1 cellular context compared by ENCODE assay signal in the genomic region with DNA sequence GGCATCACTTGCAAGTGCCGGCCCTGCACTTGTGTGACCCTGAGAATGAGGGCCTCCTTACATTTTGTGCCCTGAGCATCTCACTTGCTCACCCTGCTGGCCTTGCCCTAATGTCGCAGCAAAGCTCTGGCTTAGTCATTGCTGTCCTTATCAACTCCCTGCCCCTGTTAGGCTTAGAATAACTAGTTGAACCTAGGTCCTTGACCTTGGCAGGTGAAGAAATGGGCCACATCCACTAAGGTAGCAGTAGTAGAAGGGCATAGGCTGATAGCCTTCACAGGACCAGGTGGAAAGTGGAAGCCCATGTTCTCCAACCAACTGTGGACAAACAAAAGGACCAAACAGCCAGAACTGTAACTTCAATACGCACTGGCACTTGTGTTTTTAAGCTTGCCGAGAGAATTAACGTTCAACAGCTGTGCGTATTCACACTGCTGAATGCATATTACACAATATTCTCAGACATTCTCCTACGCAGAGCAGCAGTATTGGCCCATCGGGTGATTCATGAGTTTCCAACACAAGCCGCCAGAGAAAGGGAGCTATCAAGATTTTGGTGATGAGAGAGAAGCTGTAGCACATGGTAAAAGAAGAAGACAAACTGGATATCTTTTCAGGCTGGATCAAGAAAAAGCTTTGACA.
TF ChIP-seq lines count a peak whose summit lies in the region.

No MANE protein-coding gene starts in this region.

TF ChIP-seq in K562, 482 proteins besides CTCF, POLR2A, EP300 and RAD21 (continued from another document and continues in another):
- TF ChIP-seq, protein P1, sequence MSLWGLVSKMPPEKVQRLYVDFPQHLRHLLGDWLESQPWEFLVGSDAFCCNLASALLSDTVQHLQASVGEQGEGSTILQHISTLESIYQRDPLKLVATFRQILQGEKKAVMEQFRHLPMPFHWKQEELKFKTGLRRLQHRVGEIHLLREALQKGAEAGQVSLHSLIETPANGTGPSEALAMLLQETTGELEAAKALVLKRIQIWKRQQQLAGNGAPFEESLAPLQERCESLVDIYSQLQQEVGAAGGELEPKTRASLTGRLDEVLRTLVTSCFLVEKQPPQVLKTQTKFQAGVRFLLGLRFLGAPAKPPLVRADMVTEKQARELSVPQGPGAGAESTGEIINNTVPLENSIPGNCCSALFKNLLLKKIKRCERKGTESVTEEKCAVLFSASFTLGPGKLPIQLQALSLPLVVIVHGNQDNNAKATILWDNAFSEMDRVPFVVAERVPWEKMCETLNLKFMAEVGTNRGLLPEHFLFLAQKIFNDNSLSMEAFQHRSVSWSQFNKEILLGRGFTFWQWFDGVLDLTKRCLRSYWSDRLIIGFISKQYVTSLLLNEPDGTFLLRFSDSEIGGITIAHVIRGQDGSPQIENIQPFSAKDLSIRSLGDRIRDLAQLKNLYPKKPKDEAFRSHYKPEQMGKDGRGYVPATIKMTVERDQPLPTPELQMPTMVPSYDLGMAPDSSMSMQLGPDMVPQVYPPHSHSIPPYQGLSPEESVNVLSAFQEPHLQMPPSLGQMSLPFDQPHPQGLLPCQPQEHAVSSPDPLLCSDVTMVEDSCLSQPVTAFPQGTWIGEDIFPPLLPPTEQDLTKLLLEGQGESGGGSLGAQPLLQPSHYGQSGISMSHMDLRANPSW (CRISPR knock-in tag; IDR thresholded peaks at IDR 0.05), result no peak
- TF ChIP-seq ZNF184 (CRISPR knock-in tag; IDR thresholded peaks at IDR 0.05) (no peak), ZNF165 (CRISPR knock-in tag; IDR thresholded peaks at IDR 0.05; ENCODE audit: borderline replicate concordance) (no peak), ZNF133 (CRISPR knock-in tag; IDR thresholded peaks at IDR 0.05) (no peak), TBP (optimal IDR thresholded peaks at IDR 0.05; ENCODE audit: low read depth, low read length) (peak; percentile 35), ADNP (tag; IDR thresholded peaks at IDR 0.05) (no peak), CBX8 (IDR thresholded peaks at IDR 0.05; ENCODE audit: borderline replicate concordance, extremely low read depth, low read depth, low read length, poor library complexity, severe bottlenecking) (no peak), ZNF561 (CRISPR knock-in tag; conservative IDR thresholded peaks at IDR 0.05) (no peak), PRPF4 (IDR thresholded peaks at IDR 0.05; ENCODE audit: insufficient read depth, low read depth, low read length, poor library complexity, severe bottlenecking) (no peak), KHSRP (IDR thresholded peaks at IDR 0.05) (no peak), HSF4 (CRISPR knock-in tag; IDR thresholded peaks at IDR 0.05; ENCODE audit: borderline replicate concordance) (no peak), IRF2 (CRISPR knock-in tag; IDR thresholded peaks at IDR 0.05) (no peak), SMAD3 (CRISPR knock-in tag; conservative IDR thresholded peaks at IDR 0.05) (no peak), RCOR1 (IDR thresholded peaks at IDR 0.05; ENCODE audit: borderline replicate concordance in 1 of 2, low read depth in 2 of 2, low read length in 2 of 2) (peak in 1 of 2 experiments; percentile 84; a peak in 2 of 4 replicates), MBD2 (IDR thresholded peaks at IDR 0.05; ENCODE audit: borderline replicate concordance, low read depth) (no peak), ZNF584 (CRISPR knock-in tag; IDR thresholded peaks at IDR 0.05; ENCODE audit: low read depth) (no peak), CBFA2T2 (conservative IDR thresholded peaks at IDR 0.05) (peak; percentile 2; the same call in 1 of the 2 replicates), ELF2 (CRISPR knock-in tag; IDR thresholded peaks at IDR 0.05) (no peak), XRCC3 (IDR thresholded peaks at IDR 0.05) (no peak)
- TF ChIP-seq, protein P2, sequence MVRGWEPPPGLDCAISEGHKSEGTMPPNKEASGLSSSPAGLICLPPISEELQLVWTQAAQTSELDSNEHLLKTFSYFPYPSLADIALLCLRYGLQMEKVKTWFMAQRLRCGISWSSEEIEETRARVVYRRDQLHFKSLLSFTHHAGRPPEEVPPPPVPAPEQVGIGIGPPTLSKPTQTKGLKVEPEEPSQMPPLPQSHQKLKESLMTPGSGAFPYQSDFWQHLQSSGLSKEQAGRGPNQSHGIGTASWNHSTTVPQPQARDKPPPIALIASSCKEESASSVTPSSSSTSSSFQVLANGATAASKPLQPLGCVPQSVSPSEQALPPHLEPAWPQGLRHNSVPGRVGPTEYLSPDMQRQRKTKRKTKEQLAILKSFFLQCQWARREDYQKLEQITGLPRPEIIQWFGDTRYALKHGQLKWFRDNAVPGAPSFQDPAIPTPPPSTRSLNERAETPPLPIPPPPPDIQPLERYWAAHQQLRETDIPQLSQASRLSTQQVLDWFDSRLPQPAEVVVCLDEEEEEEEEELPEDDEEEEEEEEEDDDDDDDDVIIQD (CRISPR knock-in tag; IDR thresholded peaks at IDR 0.05), result no peak
- TF ChIP-seq, protein P3, sequence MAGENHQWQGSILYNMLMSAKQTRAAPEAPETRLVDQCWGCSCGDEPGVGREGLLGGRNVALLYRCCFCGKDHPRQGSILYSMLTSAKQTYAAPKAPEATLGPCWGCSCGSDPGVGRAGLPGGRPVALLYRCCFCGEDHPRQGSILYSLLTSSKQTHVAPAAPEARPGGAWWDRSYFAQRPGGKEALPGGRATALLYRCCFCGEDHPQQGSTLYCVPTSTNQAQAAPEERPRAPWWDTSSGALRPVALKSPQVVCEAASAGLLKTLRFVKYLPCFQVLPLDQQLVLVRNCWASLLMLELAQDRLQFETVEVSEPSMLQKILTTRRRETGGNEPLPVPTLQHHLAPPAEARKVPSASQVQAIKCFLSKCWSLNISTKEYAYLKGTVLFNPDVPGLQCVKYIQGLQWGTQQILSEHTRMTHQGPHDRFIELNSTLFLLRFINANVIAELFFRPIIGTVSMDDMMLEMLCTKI (IDR thresholded peaks at IDR 0.05; ENCODE audit: partially characterized antibody), result no peak
- TF ChIP-seq, protein P4, sequence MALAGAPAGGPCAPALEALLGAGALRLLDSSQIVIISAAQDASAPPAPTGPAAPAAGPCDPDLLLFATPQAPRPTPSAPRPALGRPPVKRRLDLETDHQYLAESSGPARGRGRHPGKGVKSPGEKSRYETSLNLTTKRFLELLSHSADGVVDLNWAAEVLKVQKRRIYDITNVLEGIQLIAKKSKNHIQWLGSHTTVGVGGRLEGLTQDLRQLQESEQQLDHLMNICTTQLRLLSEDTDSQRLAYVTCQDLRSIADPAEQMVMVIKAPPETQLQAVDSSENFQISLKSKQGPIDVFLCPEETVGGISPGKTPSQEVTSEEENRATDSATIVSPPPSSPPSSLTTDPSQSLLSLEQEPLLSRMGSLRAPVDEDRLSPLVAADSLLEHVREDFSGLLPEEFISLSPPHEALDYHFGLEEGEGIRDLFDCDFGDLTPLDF (CRISPR knock-in tag; IDR thresholded peaks at IDR 0.05), result no peak
- TF ChIP-seq, protein P5, sequence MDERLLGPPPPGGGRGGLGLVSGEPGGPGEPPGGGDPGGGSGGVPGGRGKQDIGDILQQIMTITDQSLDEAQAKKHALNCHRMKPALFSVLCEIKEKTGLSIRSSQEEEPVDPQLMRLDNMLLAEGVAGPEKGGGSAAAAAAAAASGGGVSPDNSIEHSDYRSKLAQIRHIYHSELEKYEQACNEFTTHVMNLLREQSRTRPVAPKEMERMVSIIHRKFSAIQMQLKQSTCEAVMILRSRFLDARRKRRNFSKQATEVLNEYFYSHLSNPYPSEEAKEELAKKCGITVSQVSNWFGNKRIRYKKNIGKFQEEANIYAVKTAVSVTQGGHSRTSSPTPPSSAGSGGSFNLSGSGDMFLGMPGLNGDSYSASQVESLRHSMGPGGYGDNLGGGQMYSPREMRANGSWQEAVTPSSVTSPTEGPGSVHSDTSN (CRISPR knock-in tag; IDR thresholded peaks at IDR 0.05; ENCODE audit: low read depth), result no peak
- TF ChIP-seq, protein P5 (tag; conservative IDR thresholded peaks at IDR 0.05; ENCODE audit: low read depth), result peak; percentile 95
- TF ChIP-seq, protein P6, sequence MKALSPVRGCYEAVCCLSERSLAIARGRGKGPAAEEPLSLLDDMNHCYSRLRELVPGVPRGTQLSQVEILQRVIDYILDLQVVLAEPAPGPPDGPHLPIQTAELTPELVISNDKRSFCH (CRISPR knock-in tag; IDR thresholded peaks at IDR 0.05), result no peak
- TF ChIP-seq, protein P6 (tag; IDR thresholded peaks at IDR 0.05), result 0 out of 2 replicates have a peak, but pooled peaks have one; percentile 71
- TF ChIP-seq, protein P7, sequence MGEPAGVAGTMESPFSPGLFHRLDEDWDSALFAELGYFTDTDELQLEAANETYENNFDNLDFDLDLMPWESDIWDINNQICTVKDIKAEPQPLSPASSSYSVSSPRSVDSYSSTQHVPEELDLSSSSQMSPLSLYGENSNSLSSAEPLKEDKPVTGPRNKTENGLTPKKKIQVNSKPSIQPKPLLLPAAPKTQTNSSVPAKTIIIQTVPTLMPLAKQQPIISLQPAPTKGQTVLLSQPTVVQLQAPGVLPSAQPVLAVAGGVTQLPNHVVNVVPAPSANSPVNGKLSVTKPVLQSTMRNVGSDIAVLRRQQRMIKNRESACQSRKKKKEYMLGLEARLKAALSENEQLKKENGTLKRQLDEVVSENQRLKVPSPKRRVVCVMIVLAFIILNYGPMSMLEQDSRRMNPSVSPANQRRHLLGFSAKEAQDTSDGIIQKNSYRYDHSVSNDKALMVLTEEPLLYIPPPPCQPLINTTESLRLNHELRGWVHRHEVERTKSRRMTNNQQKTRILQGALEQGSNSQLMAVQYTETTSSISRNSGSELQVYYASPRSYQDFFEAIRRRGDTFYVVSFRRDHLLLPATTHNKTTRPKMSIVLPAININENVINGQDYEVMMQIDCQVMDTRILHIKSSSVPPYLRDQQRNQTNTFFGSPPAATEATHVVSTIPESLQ (CRISPR knock-in tag; IDR thresholded peaks at IDR 0.05), result no peak
- TF ChIP-seq, protein P8, sequence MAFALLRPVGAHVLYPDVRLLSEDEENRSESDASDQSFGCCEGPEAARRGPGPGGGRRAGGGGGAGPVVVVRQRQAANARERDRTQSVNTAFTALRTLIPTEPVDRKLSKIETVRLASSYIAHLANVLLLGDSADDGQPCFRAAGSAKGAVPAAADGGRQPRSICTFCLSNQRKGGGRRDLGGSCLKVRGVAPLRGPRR (CRISPR knock-in tag; IDR thresholded peaks at IDR 0.05), result no peak
- TF ChIP-seq, protein P9, sequence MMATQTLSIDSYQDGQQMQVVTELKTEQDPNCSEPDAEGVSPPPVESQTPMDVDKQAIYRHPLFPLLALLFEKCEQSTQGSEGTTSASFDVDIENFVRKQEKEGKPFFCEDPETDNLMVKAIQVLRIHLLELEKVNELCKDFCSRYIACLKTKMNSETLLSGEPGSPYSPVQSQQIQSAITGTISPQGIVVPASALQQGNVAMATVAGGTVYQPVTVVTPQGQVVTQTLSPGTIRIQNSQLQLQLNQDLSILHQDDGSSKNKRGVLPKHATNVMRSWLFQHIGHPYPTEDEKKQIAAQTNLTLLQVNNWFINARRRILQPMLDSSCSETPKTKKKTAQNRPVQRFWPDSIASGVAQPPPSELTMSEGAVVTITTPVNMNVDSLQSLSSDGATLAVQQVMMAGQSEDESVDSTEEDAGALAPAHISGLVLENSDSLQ (IDR thresholded peaks at IDR 0.05), result peak; percentile 73
- TF ChIP-seq, protein P10, sequence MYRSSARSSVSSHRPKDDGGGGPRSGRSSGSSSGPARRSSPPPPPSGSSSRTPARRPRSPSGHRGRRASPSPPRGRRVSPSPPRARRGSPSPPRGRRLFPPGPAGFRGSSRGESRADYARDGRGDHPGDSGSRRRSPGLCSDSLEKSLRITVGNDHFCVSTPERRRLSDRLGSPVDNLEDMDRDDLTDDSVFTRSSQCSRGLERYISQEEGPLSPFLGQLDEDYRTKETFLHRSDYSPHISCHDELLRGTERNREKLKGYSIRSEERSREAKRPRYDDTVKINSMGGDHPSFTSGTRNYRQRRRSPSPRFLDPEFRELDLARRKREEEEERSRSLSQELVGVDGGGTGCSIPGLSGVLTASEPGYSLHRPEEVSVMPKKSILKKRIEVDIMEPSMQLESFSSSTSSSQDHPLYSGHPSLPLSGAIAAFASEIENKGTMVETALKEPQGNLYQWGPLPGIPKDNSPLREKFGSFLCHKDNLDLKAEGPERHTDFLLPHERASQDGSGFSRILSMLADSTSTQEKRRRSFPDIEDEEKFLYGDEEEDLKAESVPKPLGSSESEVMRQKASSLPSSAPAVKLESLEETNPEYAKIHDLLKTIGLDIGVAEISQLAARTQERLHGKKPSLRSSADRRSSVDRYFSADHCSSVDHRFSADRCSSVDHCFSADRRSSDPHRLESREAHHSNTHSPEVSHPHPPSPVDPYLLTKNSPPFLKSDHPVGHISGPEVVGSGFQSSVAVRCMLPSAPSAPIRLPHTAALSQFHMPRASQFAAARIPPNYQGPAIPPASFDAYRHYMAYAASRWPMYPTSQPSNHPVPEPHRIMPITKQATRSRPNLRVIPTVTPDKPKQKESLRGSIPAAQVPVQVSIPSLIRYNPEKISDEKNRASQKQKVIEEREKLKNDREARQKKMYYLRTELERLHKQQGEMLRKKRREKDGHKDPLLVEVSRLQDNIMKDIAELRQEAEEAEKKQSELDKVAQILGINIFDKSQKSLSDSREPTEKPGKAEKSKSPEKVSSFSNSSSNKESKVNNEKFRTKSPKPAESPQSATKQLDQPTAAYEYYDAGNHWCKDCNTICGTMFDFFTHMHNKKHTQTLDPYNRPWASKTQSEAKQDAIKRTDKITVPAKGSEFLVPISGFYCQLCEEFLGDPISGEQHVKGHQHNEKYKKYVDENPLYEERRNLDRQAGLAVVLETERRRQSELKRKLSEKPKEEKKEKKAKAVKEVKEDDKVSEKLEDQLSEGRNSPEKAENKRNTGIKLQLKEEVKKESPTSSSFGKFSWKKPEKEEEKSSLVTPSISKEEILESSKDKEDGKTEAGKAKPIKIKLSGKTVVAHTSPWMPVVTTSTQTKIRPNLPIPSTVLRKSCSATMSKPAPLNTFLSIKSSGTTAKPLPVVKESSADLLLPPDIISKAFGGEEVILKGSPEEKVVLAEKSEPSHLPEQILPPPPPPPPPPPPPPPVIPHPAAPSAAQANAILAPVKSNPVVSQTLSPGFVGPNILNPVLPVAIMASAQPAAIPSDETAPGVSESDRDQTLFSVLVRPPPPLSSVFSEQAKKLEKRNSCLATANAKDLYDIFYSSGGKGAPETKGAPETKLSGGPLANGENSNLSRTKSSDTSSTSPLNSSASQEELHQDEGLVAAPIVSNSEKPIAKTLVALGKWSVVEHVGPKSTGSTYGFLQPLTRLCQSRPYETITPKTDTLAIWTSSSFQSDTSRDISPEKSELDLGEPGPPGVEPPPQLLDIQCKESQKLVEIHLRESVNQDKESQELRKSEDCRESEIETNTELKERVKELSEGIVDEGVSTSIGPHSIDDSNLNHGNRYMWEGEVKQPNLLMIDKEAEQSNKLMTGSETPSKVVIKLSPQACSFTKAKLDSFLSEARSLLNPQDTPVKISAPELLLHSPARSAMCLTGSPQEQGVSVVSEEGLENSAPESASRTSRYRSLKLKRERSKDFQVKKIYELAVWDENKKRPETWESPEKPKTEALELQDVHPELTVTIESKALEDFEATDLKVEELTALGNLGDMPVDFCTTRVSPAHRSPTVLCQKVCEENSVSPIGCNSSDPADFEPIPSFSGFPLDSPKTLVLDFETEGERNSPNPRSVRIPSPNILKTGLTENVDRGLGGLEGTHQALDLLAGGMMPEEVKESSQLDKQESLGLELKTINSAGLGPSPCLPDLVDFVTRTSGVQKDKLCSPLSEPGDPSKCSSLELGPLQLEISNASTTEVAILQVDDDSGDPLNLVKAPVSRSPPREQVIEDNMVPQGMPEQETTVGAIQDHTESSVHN (IDR thresholded peaks at IDR 0.05; ENCODE audit: borderline replicate concordance in 1 of 2, low read depth in 1 of 2), result peak in 1 of 2 experiments; percentile 54; a peak in 1 of 4 replicates
